24 cellular contexts compared by ENCODE assay signal in genomic region chr2:118718921-118719320, GRCh38.
"Had no signal": no experiment of that assay in that cellular context is flagged by ENCODE, and none has a peak within 500 bp of the region (broad histone marks: within the 10 kb centered on the region; RNA-seq: fewer than 3 reads in every experiment).

No MANE protein-coding gene starts in this region.

- H3K4me1 ChIP-seq: colonic mucosa, gastrocnemius medialis, left lung, neural progenitor cell, parathyroid adenoma, right atrium auricular region, sigmoid colon, testis had no signal

- H3K9me3 ChIP-seq: colonic mucosa, gastrocnemius medialis, left lung, right atrium auricular region, sigmoid colon, testis, tibial artery had no signal

- H3K4me1 Mint-ChIP-seq: naive thymus-derived CD4-positive, alpha-beta T cell; stimulated activated effector memory CD8-positive, alpha-beta T cell treated with anti-CD3 and anti-CD28 coated beads, Interleukin-12 subunit alpha, Interleukin-12 subunit beta, amount 100 ng/mL, for 72 hours had no signal

- H3K27ac Mint-ChIP-seq: dendritic cell treated with granulocyte-macrophage colony-stimulating factor and Interleukin-4, amounts not matched to agents 40 ng/mL and 50 ng/mL, for 4 days; endodermal cell; naive thymus-derived CD4-positive, alpha-beta T cell; nephron; neural progenitor cell; progenitor cell of endocrine pancreas; stimulated activated effector memory CD8-positive, alpha-beta T cell treated with anti-CD3 and anti-CD28 coated beads, Interleukin-12 subunit alpha, Interleukin-12 subunit beta, amount 100 ng/mL, for 72 hours; type B pancreatic cell had no signal

- H2AFZ ChIP-seq: neural progenitor cell, parathyroid adenoma had no signal

- H3K27me3 Mint-ChIP-seq: dendritic cell treated with granulocyte-macrophage colony-stimulating factor and Interleukin-4, amounts not matched to agents 40 ng/mL and 50 ng/mL, for 4 days had no signal

- H3K4me3 Mint-ChIP-seq: dendritic cell treated with granulocyte-macrophage colony-stimulating factor and Interleukin-4, amounts not matched to agents 40 ng/mL and 50 ng/mL, for 4 days; endodermal cell; naive thymus-derived CD4-positive, alpha-beta T cell; nephron; neural progenitor cell; stimulated activated effector memory CD8-positive, alpha-beta T cell treated with anti-CD3 and anti-CD28 coated beads, Interleukin-12 subunit alpha, Interleukin-12 subunit beta, amount 100 ng/mL, for 72 hours; type B pancreatic cell had no signal

- H3K27ac ChIP-seq: colonic mucosa, gastrocnemius medialis, left lung, neural progenitor cell, parathyroid adenoma, right atrium auricular region, sigmoid colon, testis, tibial artery had no signal

- H3K4me3 ChIP-seq: colonic mucosa, gastrocnemius medialis, left lung, neural progenitor cell, right atrium auricular region, sigmoid colon, testis, tibial artery had no signal

- H3K27me3 ChIP-seq: colonic mucosa, gastrocnemius medialis, left lung, neural progenitor cell, right atrium auricular region, sigmoid colon, testis, tibial artery had no signal

- FAIRE-seq: kidney had no signal

- H3K36me3 Mint-ChIP-seq: naive thymus-derived CD4-positive, alpha-beta T cell; neural progenitor cell; stimulated activated effector memory CD8-positive, alpha-beta T cell treated with anti-CD3 and anti-CD28 coated beads, Interleukin-12 subunit alpha, Interleukin-12 subunit beta, amount 100 ng/mL, for 72 hours; type B pancreatic cell had no signal

- H3K79me2 ChIP-seq: parathyroid adenoma had no signal

- H3K9ac ChIP-seq: neural progenitor cell, parathyroid adenoma had no signal

- ATAC-seq: gastrocnemius medialis; left lung; naive thymus-derived CD4-positive, alpha-beta T cell; stimulated activated effector memory CD8-positive, alpha-beta T cell treated with anti-CD3 and anti-CD28 coated beads, Interleukin-12 subunit alpha, Interleukin-12 subunit beta, amount 100 ng/mL, for 72 hours had no signal

- H3K9me3 Mint-ChIP-seq: dendritic cell treated with granulocyte-macrophage colony-stimulating factor and Interleukin-4, amounts not matched to agents 40 ng/mL and 50 ng/mL, for 4 days; endodermal cell; nephron; neural progenitor cell; stimulated activated effector memory CD8-positive, alpha-beta T cell treated with anti-CD3 and anti-CD28 coated beads, Interleukin-12 subunit alpha, Interleukin-12 subunit beta, amount 100 ng/mL, for 72 hours; type B pancreatic cell had no signal

- H3K36me3 ChIP-seq: colonic mucosa, gastrocnemius medialis, left lung, neural progenitor cell, right atrium auricular region, sigmoid colon, tibial artery had no signal

- H3K4me2 ChIP-seq: neural progenitor cell had no signal

- DNase-seq: colonic mucosa; effector CD8-positive, alpha-beta T cell; endodermal cell; gastrocnemius medialis; kidney; left cardiac atrium; left lung; midbrain; naive thymus-derived CD4-positive, alpha-beta T cell; sigmoid colon; stimulated activated CD4-positive, alpha-beta T cell treated with anti-CD3 and anti-CD28 coated beads, Interleukin-2, amount 100 ng/mL, for 24 hours; stimulated activated CD4-positive, alpha-beta T cell treated with anti-CD3 and anti-CD28 coated beads, Interleukin-4, amount 100 ng/mL, for 24 hours; stimulated activated naive CD4-positive, alpha-beta T cell treated with Interleukin-2 at 50 U/mL for 16 hours; substantia nigra; testis; tibial artery had no signal
